In the genomic region with DNA sequence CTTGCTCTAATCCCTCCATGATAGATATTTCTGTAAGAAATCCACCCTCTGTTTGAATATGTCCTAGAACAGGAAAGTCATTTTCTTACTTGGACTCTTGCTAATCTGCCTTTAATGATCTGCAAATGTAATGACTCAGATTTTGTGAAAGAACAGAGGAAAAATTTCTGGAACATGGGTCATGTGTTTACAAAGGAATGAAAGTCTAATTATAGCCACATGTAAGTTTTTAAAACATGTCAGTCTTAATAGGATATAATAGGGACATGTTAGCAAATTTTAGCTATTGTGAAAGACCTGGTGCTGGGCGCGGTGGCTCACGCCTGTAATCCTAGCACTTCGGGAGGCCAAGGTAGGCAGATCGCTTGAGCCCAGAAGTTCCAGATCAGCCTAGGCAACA, we compare ENCODE assay signal across 16 cellular contexts. TPM values are rescaled to one million over a fixed set of nuclear protein-coding genes. Genes with fewer than 3 reads are reported as not detected.
DNase-seq lines count a peak whose midpoint lies in the region; ATAC-seq and TF ChIP-seq lines count a peak whose summit lies in the region.
"Had no signal": no experiment of that assay in that cellular context is flagged by ENCODE, and none has a peak within 500 bp of the region (broad histone marks: within the 10 kb centered on the region; RNA-seq: fewer than 3 reads in every experiment).

No MANE protein-coding gene starts in this region.

- H3K4me3 Mint-ChIP-seq in activated CD4-positive, alpha-beta T cell treated with anti-CD3 and anti-CD28 coated beads, Interleukin-2, amount 10 ng/mL, durations not matched to agents 24 days and 14 days, result no peak overlapping the region
- H3K4me3 Mint-ChIP-seq: endodermal cell; immature natural killer cell; naive thymus-derived CD8-positive, alpha-beta T cell had no signal

- H3K27me3 Mint-ChIP-seq in activated CD4-positive, alpha-beta T cell treated with anti-CD3 and anti-CD28 coated beads, Interleukin-2, amount 10 ng/mL, durations not matched to agents 24 days and 14 days, result peaks cover 2% of the 10 kb centered on the region

- H4K91ac ChIP-seq in trophoblast cell (ENCODE audit: low read depth, low read length), result no peak overlapping the region

- H2AFZ ChIP-seq in SK-N-SH (ENCODE audit: low read depth) (no peak overlapping the region), trophoblast cell (ENCODE audit: insufficient read depth, low read length, poor library complexity) (no peak overlapping the region)

- no peaks in the 10 kb centered on the region for H3K9me3 ChIP-seq in SK-N-SH
- H3K9me3 ChIP-seq in trophoblast cell (ENCODE audit: insufficient read depth, low read depth, low read length), result no peaks in the 10 kb centered on the region

- H3K27me3 ChIP-seq in SK-N-SH (ENCODE audit: insufficient read depth), result no peaks in the 10 kb centered on the region
- no peaks in the 10 kb centered on the region for H3K27me3 ChIP-seq in trophoblast cell (ENCODE audit: insufficient read depth, low read length)

- intact Hi-C loops in activated CD4-positive, alpha-beta T cell treated with anti-CD3 and anti-CD28 coated beads, Interleukin-2, amount 10 ng/mL, durations not matched to agents 24 days and 14 days (cut with micrococcal nuclease), result no loop called here

- POLR2A ChIA-PET in SK-N-SH (lab: Yijun Ruan, JAX), result no interaction called here

- H3K27ac ChIP-seq in SK-N-SH (ENCODE audit: low read depth in 2 of 2, low read length in 1 of 2) (peak overlapping the region in 1 of 2 experiments; percentile 64; a peak in 2 of 4 replicates), trophoblast cell (ENCODE audit: low read depth, low read length) (no peak overlapping the region), caudate nucleus (ENCODE audit: low read depth, low read length) (no peak overlapping the region)

- no peak overlapping the region for H3K23ac ChIP-seq in trophoblast cell (ENCODE audit: low read length)

- no peaks in the 10 kb centered on the region for H3K9me3 Mint-ChIP-seq in activated CD4-positive, alpha-beta T cell treated with anti-CD3 and anti-CD28 coated beads, Interleukin-2, amount 10 ng/mL, durations not matched to agents 24 days and 14 days
- H3K9me3 Mint-ChIP-seq: endodermal cell; immature natural killer cell; naive thymus-derived CD8-positive, alpha-beta T cell had no signal

- no peaks in the 10 kb centered on the region for H3K36me3 ChIP-seq in SK-N-SH (replicated peaks in 1 of 2; ENCODE audit: control insufficient read depth in 1 of 2, insufficient read depth in 2 of 2, low read length in 1 of 2)
- peaks cover 0 to 2% of the 10 kb centered on the region in 2 experiments for H3K36me3 ChIP-seq in trophoblast cell (ENCODE audit: control insufficient read depth in 1 of 2, insufficient read depth in 2 of 2, low read length in 2 of 2)

- H3K4ac ChIP-seq in trophoblast cell (ENCODE audit: low read depth, low read length), result no peak overlapping the region

- no peak overlapping the region for H3K14ac ChIP-seq in trophoblast cell (ENCODE audit: low read length)

- DNase-seq in AG09319 (ENCODE audit: extremely low read depth, low read depth) (peak; percentile 74), SK-N-SH (no peak), fibroblast of gingiva (ENCODE audit: low read depth) (peak; percentile 91), trophoblast cell (peak; percentile 78 to 93), caudate nucleus (lab: John Stamatoyannopoulos, UW) (no peak), NCI-H1436 (lab: John Stamatoyannopoulos, UW) (no peak)
- no peak for DNase-seq in activated CD4-positive, alpha-beta T cell treated with anti-CD3 and anti-CD28 coated beads, Interleukin-2, amount 10 ng/mL, durations not matched to agents 24 days and 14 days
- DNase-seq: AML-193; amygdala; endodermal cell; immature natural killer cell; MV-4-11; naive thymus-derived CD8-positive, alpha-beta T cell; NCI-H446 had no signal

- H3K4me3 ChIP-seq in SK-N-SH (ENCODE audit: low read depth in 2 of 2, low read length in 1 of 2) (no peak overlapping the region), trophoblast cell (ENCODE audit: low read depth, low read length) (no peak overlapping the region)

- H3K4me1 Mint-ChIP-seq in activated CD4-positive, alpha-beta T cell treated with anti-CD3 and anti-CD28 coated beads, Interleukin-2, amount 10 ng/mL, durations not matched to agents 24 days and 14 days, result peaks cover 20% of the 10 kb centered on the region
- H3K4me1 Mint-ChIP-seq: immature natural killer cell; naive thymus-derived CD8-positive, alpha-beta T cell had no signal

- H3K36me3 Mint-ChIP-seq in activated CD4-positive, alpha-beta T cell treated with anti-CD3 and anti-CD28 coated beads, Interleukin-2, amount 10 ng/mL, durations not matched to agents 24 days and 14 days (ENCODE audit: low read depth), result no peaks in the 10 kb centered on the region
- H3K36me3 Mint-ChIP-seq: naive thymus-derived CD8-positive, alpha-beta T cell had no signal

- CTCF ChIA-PET in SK-N-SH (lab: Yijun Ruan, JAX), result interaction anchor here (2.3 kb wide), 1 partner anchor 33 kb away, joined by 8 read pairs; no protein-coding TSS in a partner anchor

- WGBS in SK-N-SH (ENCODE audit: low lambda C conversion rate), result 91% methylated on average over 5 of the region's 5 CpGs
- WGBS in trophoblast cell (ENCODE audit: extremely low coverage, insufficient coverage, insufficient read length), result no CpG with 5 or more reads among the region's 5 CpGs

- no peak overlapping the region for H4K12ac ChIP-seq in trophoblast cell (ENCODE audit: low read depth, low read length)

- no peaks in the 10 kb centered on the region for H4K20me1 ChIP-seq in SK-N-SH (ENCODE audit: insufficient read depth)

- H3K79me2 ChIP-seq in SK-N-SH (ENCODE audit: insufficient read depth), result no peaks in the 10 kb centered on the region
- H3K79me2 ChIP-seq in trophoblast cell (ENCODE audit: control insufficient read depth, insufficient read depth, low read length, poor library complexity), result no peaks in the 10 kb centered on the region

- H3K9ac ChIP-seq in SK-N-SH (no peak overlapping the region), trophoblast cell (ENCODE audit: low read length) (no peak overlapping the region)

- TF ChIP-seq RAD21 in SK-N-SH (IDR thresholded peaks at IDR 0.05; ENCODE audit: low read length), result no peak

- peaks cover 7% of the 10 kb centered on the region for H3F3A ChIP-seq in SK-N-SH (replicated peaks; ENCODE audit: insufficient read depth)

- no peak overlapping the region for H3K18ac ChIP-seq in trophoblast cell (ENCODE audit: low read length)

- no peak for ATAC-seq in GM18870 (IDR thresholded peaks at IDR 0.05; ENCODE audit: unreplicated experiment)
- ATAC-seq: naive thymus-derived CD8-positive, alpha-beta T cell; Right ventricle myocardium inferior had no signal

- peaks cover 2 to 5% of the 10 kb centered on the region in 2 experiments; a peak in 3 of 4 replicates for H3K4me1 ChIP-seq in SK-N-SH (ENCODE audit: control insufficient read depth in 1 of 2, insufficient read depth in 2 of 2, low read depth in 1 of 2, low read length in 1 of 2)
- H3K4me1 ChIP-seq in trophoblast cell (ENCODE audit: control insufficient read depth in 1 of 2, insufficient read depth in 2 of 2, low read length in 2 of 2), result no peaks in the 10 kb centered on the region

- TF ChIP-seq CTCF in AG09319 (IDR thresholded peaks at IDR 0.05; ENCODE audit: low read depth, low read length) (no peak), SK-N-SH (IDR thresholded peaks at IDR 0.05) (no peak)

- H2BK5ac ChIP-seq in trophoblast cell (ENCODE audit: low read depth, low read length, poor library complexity), result no peak overlapping the region

- no peaks in the 10 kb centered on the region for H3K9me2 ChIP-seq in SK-N-SH

- H2BK120ac ChIP-seq in trophoblast cell (ENCODE audit: insufficient read depth, low read length, poor library complexity), result no peak overlapping the region

- H3K79me1 ChIP-seq in trophoblast cell (ENCODE audit: low read length), result no peaks in the 10 kb centered on the region

- H2AK5ac ChIP-seq in trophoblast cell (ENCODE audit: low read length), result no peak overlapping the region

- no peak for TF ChIP-seq EP300 in SK-N-SH (IDR thresholded peaks at IDR 0.05; ENCODE audit: borderline replicate concordance in 1 of 2, low read depth in 1 of 2, low read length in 1 of 2)

- no peak overlapping the region for H2BK12ac ChIP-seq in trophoblast cell (ENCODE audit: low read length)

- peak overlapping the region; percentile 22; the same call in 1 of the 2 replicates for H3K4me2 ChIP-seq in SK-N-SH
- no peak overlapping the region for H3K4me2 ChIP-seq in trophoblast cell (ENCODE audit: low read length)

- no peak overlapping the region for H4K8ac ChIP-seq in trophoblast cell (ENCODE audit: low read depth, low read length)

- H3K27ac Mint-ChIP-seq in activated CD4-positive, alpha-beta T cell treated with anti-CD3 and anti-CD28 coated beads, Interleukin-2, amount 10 ng/mL, durations not matched to agents 24 days and 14 days, result no peak overlapping the region
- H3K27ac Mint-ChIP-seq: endodermal cell; immature natural killer cell; naive thymus-derived CD8-positive, alpha-beta T cell had no signal

TF ChIP-seq in SK-N-SH, 30 proteins besides CTCF, POLR2A, EP300 and RAD21 (continues in another document):
- no peak for TF ChIP-seq RFX5 (IDR thresholded peaks at IDR 0.05; ENCODE audit: low read length)
- TF ChIP-seq, protein P1, sequence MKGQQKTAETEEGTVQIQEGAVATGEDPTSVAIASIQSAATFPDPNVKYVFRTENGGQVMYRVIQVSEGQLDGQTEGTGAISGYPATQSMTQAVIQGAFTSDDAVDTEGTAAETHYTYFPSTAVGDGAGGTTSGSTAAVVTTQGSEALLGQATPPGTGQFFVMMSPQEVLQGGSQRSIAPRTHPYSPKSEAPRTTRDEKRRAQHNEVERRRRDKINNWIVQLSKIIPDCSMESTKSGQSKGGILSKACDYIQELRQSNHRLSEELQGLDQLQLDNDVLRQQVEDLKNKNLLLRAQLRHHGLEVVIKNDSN (IDR thresholded peaks at IDR 0.05; ENCODE audit: borderline replicate concordance, low read depth), result no peak

RNA-seq across cellular contexts. Expression of a gene that starts 47.6 kb away (rescaled TPM):
- polyA plus RNA-seq in SK-N-SH (2012; rRNA removed), result 2.2 and 2.7 TPM in 2 replicates
- 2.2 and 2.9 TPM in 2 replicates for polyA plus RNA-seq in SK-N-SH (2012; cell fraction: cytosol; rRNA removed)
- polyA plus RNA-seq in SK-N-SH (2012; cell fraction: nucleus; rRNA removed), result 3.4 and 4.5 TPM in 2 replicates
- 1.5 and 1.6 TPM in 2 replicates for polyA plus RNA-seq in trophoblast cell (2013)
- 4.6 and 5.3 TPM in 2 replicates for total RNA-seq in activated CD4-positive, alpha-beta T cell treated with anti-CD3 and anti-CD28 coated beads, Interleukin-2, amount 10 ng/mL, durations not matched to agents 24 days and 14 days

RNA-seq across cellular contexts. Expression of a gene that starts 47.8 kb away (rescaled TPM):
- polyA plus RNA-seq in SK-N-SH (2012; rRNA removed), result 7.5 and 9.8 TPM in 2 replicates
- polyA plus RNA-seq in SK-N-SH (2012; cell fraction: cytosol; rRNA removed), result 9.9 and 12.4 TPM in 2 replicates
- polyA plus RNA-seq in SK-N-SH (2012; cell fraction: nucleus; rRNA removed), result 11.4 and 12.0 TPM in 2 replicates
- polyA plus RNA-seq in trophoblast cell (2013), result 30.9 and 32.6 TPM in 2 replicates
- 132 and 141 TPM in 2 replicates for total RNA-seq in activated CD4-positive, alpha-beta T cell treated with anti-CD3 and anti-CD28 coated beads, Interleukin-2, amount 10 ng/mL, durations not matched to agents 24 days and 14 days

Comparison
In these comparisons a context has a peak if more than half of its experiments do, and no peak if none do; other contexts are left out.
1. DNase-seq: peak in AG09319 (single experiment), fibroblast of gingiva (single experiment) and trophoblast cell (2 of 2); none in SK-N-SH (single experiment), activated CD4-positive, alpha-beta T cell treated with anti-CD3 and anti-CD28 coated beads, Interleukin-2, amount 10 ng/mL, durations not matched to agents 24 days and 14 days (single experiment), caudate nucleus (0 of 61) and NCI-H1436 (single experiment).